ENCODE assay signal across 8 cellular contexts in genomic region chr14:101120636-101121398, GRCh38.
A peak's percentile ranks its signal among the peaks of the same experiment; 100 is the strongest.
DNase-seq lines count a peak whose midpoint lies in the region; ATAC-seq, FAIRE-seq and TF ChIP-seq lines count a peak whose summit lies in the region.

No MANE protein-coding gene starts in this region.

- FAIRE-seq in GM12891 (lab: Jason Lieb, UNC): no peak

- TF ChIP-seq CTCF in glutamatergic neuron (IDR thresholded peaks at IDR 0.05; ENCODE audit: partially characterized antibody, unreplicated experiment): no peak

- H3K27me3 Mint-ChIP-seq in activated T-helper 17 cell treated with anti-CD3 and anti-CD28 coated beads, Interleukin-2, amount 50 U/mL, for 72 hours: peaks cover 14% of the 10 kb centered on the region
- peaks cover 3% of the 10 kb centered on the region for H3K27me3 Mint-ChIP-seq in glutamatergic neuron (ENCODE audit: unreplicated experiment)

- no peaks in the 10 kb centered on the region for H3K9me3 Mint-ChIP-seq in activated T-helper 17 cell treated with anti-CD3 and anti-CD28 coated beads, Interleukin-2, amount 50 U/mL, for 72 hours
- peaks cover 3% of the 10 kb centered on the region for H3K9me3 Mint-ChIP-seq in glutamatergic neuron (ENCODE audit: unreplicated experiment)

- H3K27ac Mint-ChIP-seq in activated T-helper 17 cell treated with anti-CD3 and anti-CD28 coated beads, Interleukin-2, amount 50 U/mL, for 72 hours: no peak overlapping the region
- H3K27ac Mint-ChIP-seq in glutamatergic neuron (ENCODE audit: unreplicated experiment): no peak overlapping the region

- H3K4me3 Mint-ChIP-seq in activated T-helper 17 cell treated with anti-CD3 and anti-CD28 coated beads, Interleukin-2, amount 50 U/mL, for 72 hours: no peak overlapping the region
- H3K4me3 Mint-ChIP-seq in glutamatergic neuron (ENCODE audit: unreplicated experiment): no peak overlapping the region

- ATAC-seq in HG03159 (IDR thresholded peaks at IDR 0.05; ENCODE audit: unreplicated experiment): peak; percentile 52
- peak; percentile 40 for ATAC-seq in activated T-helper 17 cell treated with anti-CD3 and anti-CD28 coated beads, Interleukin-2, amount 50 U/mL, for 72 hours (replicated peaks)
- no peak for ATAC-seq in HG03095 (IDR thresholded peaks at IDR 0.05; ENCODE audit: unreplicated experiment)
- ATAC-seq in GM19324 (IDR thresholded peaks at IDR 0.05; ENCODE audit: low FRiP score, unreplicated experiment): no peak

- DNase-seq in Ammon's horn (ENCODE audit: low spot score): peak; percentile 80
- peak; percentile 85 for DNase-seq in mesenteric fat pad (ENCODE audit: low spot score)
- DNase-seq in glutamatergic neuron: no peak
- DNase-seq in GM12891 (ENCODE audit: insufficient read length, low spot score): no peak

- no peaks in the 10 kb centered on the region for H3K36me3 Mint-ChIP-seq in activated T-helper 17 cell treated with anti-CD3 and anti-CD28 coated beads, Interleukin-2, amount 50 U/mL, for 72 hours (ENCODE audit: low read depth)
- no peaks in the 10 kb centered on the region for H3K36me3 Mint-ChIP-seq in glutamatergic neuron (ENCODE audit: unreplicated experiment)

- no peak for TF ChIP-seq POLR2A in GM12891 (IDR thresholded peaks at IDR 0.05; ENCODE audit: low read depth, low read length)

- H3K4me1 Mint-ChIP-seq in activated T-helper 17 cell treated with anti-CD3 and anti-CD28 coated beads, Interleukin-2, amount 50 U/mL, for 72 hours: no peaks in the 10 kb centered on the region
- peaks cover 4% of the 10 kb centered on the region for H3K4me1 Mint-ChIP-seq in glutamatergic neuron (ENCODE audit: low read depth, unreplicated experiment)

TF ChIP-seq in GM12891, 5 proteins besides CTCF, POLR2A, EP300 and RAD21:
- TF ChIP-seq POLR2AphosphoS5 (IDR thresholded peaks at IDR 0.05; ENCODE audit: low read depth, low read length) (no peak), POU2F2 (IDR thresholded peaks at IDR 0.05; ENCODE audit: low read depth, low read length) (no peak), TAF1 (IDR thresholded peaks at IDR 0.05; ENCODE audit: low read depth, low read length) (no peak), PAX5 (IDR thresholded peaks at IDR 0.05; ENCODE audit: insufficient read depth, low read length, severe bottlenecking) (no peak), SPI1 (IDR thresholded peaks at IDR 0.05; ENCODE audit: low read depth, low read length) (no peak)

Comparison
In these comparisons a context has a peak if more than half of its experiments do, and no peak if none do; other contexts are left out.
1. DNase-seq: peak in Ammon's horn (single experiment) and mesenteric fat pad (single experiment); none in glutamatergic neuron (single experiment) and GM12891 (single experiment).
2. ATAC-seq: peak in HG03159 (single experiment) and activated T-helper 17 cell treated with anti-CD3 and anti-CD28 coated beads, Interleukin-2, amount 50 U/mL, for 72 hours (single experiment); none in HG03095 (single experiment) and GM19324 (single experiment).